25 cellular contexts compared by ENCODE assay signal in genomic region chr7:23593706-23594105, GRCh38. TPM values are rescaled to one million over a fixed set of nuclear protein-coding genes. Genes with fewer than 3 reads are reported as not detected.
DNase-seq lines count a peak whose midpoint lies in the region; ATAC-seq, FAIRE-seq and TF ChIP-seq lines count a peak whose summit lies in the region.
"Had no signal": no experiment of that assay in that cellular context is flagged by ENCODE, and none has a peak within 500 bp of the region (broad histone marks: within the 10 kb centered on the region; RNA-seq: fewer than 3 reads in every experiment).

No MANE protein-coding gene starts in this region.

- H3K4me3 ChIP-seq in GM12865 (ENCODE audit: low read depth, low read length) = no peak overlapping the region
- H3K4me3 ChIP-seq: body of pancreas, esophagus squamous epithelium, pancreas, sigmoid colon, vagina had no signal

- no peaks in the 10 kb centered on the region for H3K36me3 Mint-ChIP-seq in activated T-cell treated with anti-CD3 and anti-CD28 coated beads, Interleukin-2, amount 50 U/mL, for 4 hours (ENCODE audit: insufficient read depth)
- peaks cover 5% of the 10 kb centered on the region for H3K36me3 Mint-ChIP-seq in stimulated activated memory B cell treated with anti-CD40 and anti-IgM and Interleukin-4, amounts not matched to agents 10 μg/mL and 1 μg/mL and 100 μg/mL, for 72 hours
- H3K36me3 Mint-ChIP-seq in naive thymus-derived CD8-positive, alpha-beta T cell = no peaks in the 10 kb centered on the region
- H3K36me3 Mint-ChIP-seq: CD4-positive, CD25-positive, alpha-beta regulatory T cell; natural killer cell had no signal

- peaks cover 40% of the 10 kb centered on the region for H3K4me1 Mint-ChIP-seq in activated T-cell treated with anti-CD3 and anti-CD28 coated beads, Interleukin-2, amount 50 U/mL, for 4 hours (ENCODE audit: low read depth)
- peaks cover 59% of the 10 kb centered on the region for H3K4me1 Mint-ChIP-seq in stimulated activated memory B cell treated with anti-CD40 and anti-IgM and Interleukin-4, amounts not matched to agents 10 μg/mL and 1 μg/mL and 100 μg/mL, for 72 hours
- peaks cover 7 to 26% (median 12%) of the 10 kb centered on the region in 4 donors for H3K4me1 Mint-ChIP-seq in naive thymus-derived CD8-positive, alpha-beta T cell

- peak overlapping the region; percentile 97 for H3K27ac Mint-ChIP-seq in stimulated activated memory B cell treated with anti-CD40 and anti-IgM and Interleukin-4, amounts not matched to agents 10 μg/mL and 1 μg/mL and 100 μg/mL, for 72 hours
- H3K27ac Mint-ChIP-seq in naive thymus-derived CD8-positive, alpha-beta T cell = peak overlapping the region in 2 of 10 donors; percentile 8 to 44
- H3K27ac Mint-ChIP-seq: activated naive CD8-positive, alpha-beta T cell treated with anti-CD3 and anti-CD28 coated beads, Interleukin-2, amount 10 ng/mL, durations not matched to agents 7 days and 5 days; natural killer cell had no signal

- FAIRE-seq in frontal cortex (lab: Jason Lieb, UNC) = no peak
- FAIRE-seq: H54, pancreas had no signal

- peaks cover 2% of the 10 kb centered on the region for H3K27me3 Mint-ChIP-seq in activated T-cell treated with anti-CD3 and anti-CD28 coated beads, Interleukin-2, amount 50 U/mL, for 4 hours (ENCODE audit: low read depth)
- no peaks in the 10 kb centered on the region for H3K27me3 Mint-ChIP-seq in stimulated activated memory B cell treated with anti-CD40 and anti-IgM and Interleukin-4, amounts not matched to agents 10 μg/mL and 1 μg/mL and 100 μg/mL, for 72 hours
- peaks cover 0 to 6% (median 0%) of the 10 kb centered on the region in 5 donors for H3K27me3 Mint-ChIP-seq in naive thymus-derived CD8-positive, alpha-beta T cell

- no peak for TF ChIP-seq CTCF in GM12865 (IDR thresholded peaks at IDR 0.05; ENCODE audit: insufficient read depth, low read depth, low read length, missing control alignments)

- no peak for DNase-seq in activated T-cell treated with anti-CD3 and anti-CD28 coated beads, Interleukin-2, amount 50 U/mL, for 4 hours
- no peak for DNase-seq in activated T-cell treated with anti-CD3 and anti-CD28 coated beads, Interleukin-2, amount 50 U/mL, for 1 hour
- DNase-seq in GM12865 (ENCODE audit: low read depth) = peak; percentile 61
- DNase-seq in OCI-M1 (lab: John Stamatoyannopoulos, UW) = peak; percentile 2
- no peak for DNase-seq in naive thymus-derived CD8-positive, alpha-beta T cell
- DNase-seq in frontal cortex (ENCODE audit: low spot score in 2 of 2) = no peak
- DNase-seq: activated CD4-positive, CD25-positive, alpha-beta regulatory T cell; activated naive CD8-positive, alpha-beta T cell treated with anti-CD3 and anti-CD28 coated beads, Interleukin-2, amount 10 ng/mL, durations not matched to agents 7 days and 5 days; body of pancreas; DMS53; effector memory CD8-positive, alpha-beta T cell; esophagus squamous epithelium; natural killer cell; NCI-H1694; NCI-H2227 treated with DMSO at 0.1 percent for 48 hours; NCI-H82; pancreas; sigmoid colon; substantia nigra had no signal

- no peak overlapping the region for H3K4me3 Mint-ChIP-seq in activated T-cell treated with anti-CD3 and anti-CD28 coated beads, Interleukin-2, amount 50 U/mL, for 4 hours
- H3K4me3 Mint-ChIP-seq in stimulated activated memory B cell treated with anti-CD40 and anti-IgM and Interleukin-4, amounts not matched to agents 10 μg/mL and 1 μg/mL and 100 μg/mL, for 72 hours = no peak overlapping the region
- no peak overlapping the region for H3K4me3 Mint-ChIP-seq in naive thymus-derived CD8-positive, alpha-beta T cell
- H3K4me3 Mint-ChIP-seq: activated naive CD8-positive, alpha-beta T cell treated with anti-CD3 and anti-CD28 coated beads, Interleukin-2, amount 10 ng/mL, durations not matched to agents 7 days and 5 days; effector memory CD8-positive, alpha-beta T cell; natural killer cell had no signal

- POLR2A ChIA-PET in naive thymus-derived CD8-positive, alpha-beta T cell (lab: Charles Lee) = interaction anchor here (0.6 kb wide), 1 partner anchor 105 kb away, joined by 4 read pairs; no protein-coding TSS in a partner anchor

- H3K9me3 Mint-ChIP-seq in activated T-cell treated with anti-CD3 and anti-CD28 coated beads, Interleukin-2, amount 50 U/mL, for 4 hours = no peaks in the 10 kb centered on the region
- peaks cover 5% of the 10 kb centered on the region for H3K9me3 Mint-ChIP-seq in stimulated activated memory B cell treated with anti-CD40 and anti-IgM and Interleukin-4, amounts not matched to agents 10 μg/mL and 1 μg/mL and 100 μg/mL, for 72 hours
- no peaks in the 10 kb centered on the region for H3K9me3 Mint-ChIP-seq in naive thymus-derived CD8-positive, alpha-beta T cell
- H3K9me3 Mint-ChIP-seq: effector memory CD8-positive, alpha-beta T cell; natural killer cell had no signal

- ATAC-seq in activated T-cell treated with anti-CD3 and anti-CD28 coated beads, Interleukin-2, amount 50 U/mL, for 4 hours = peak; percentile 18 to 19
- peak; percentile 67 for ATAC-seq in stimulated activated memory B cell treated with anti-CD40 and anti-IgM and Interleukin-4, amounts not matched to agents 10 μg/mL and 1 μg/mL and 100 μg/mL, for 72 hours
- ATAC-seq in naive thymus-derived CD8-positive, alpha-beta T cell = no peak
- ATAC-seq in HG03175 (IDR thresholded peaks at IDR 0.05; ENCODE audit: unreplicated experiment) = no peak
- ATAC-seq: body of pancreas; effector memory CD8-positive, alpha-beta T cell; natural killer cell; Panc1; pancreas had no signal

RNA-seq across cellular contexts. Expression of gene CCDC126, which starts 3.5 kb away (rescaled TPM):
- total RNA-seq in activated T-cell treated with anti-CD3 and anti-CD28 coated beads, Interleukin-2, amount 50 U/mL, for 4 hours = 1 to 10 TPM; 6.6 to 9.5 (median 6.6) TPM
- total RNA-seq in naive thymus-derived CD8-positive, alpha-beta T cell = 10 to 100 TPM; 15.0 to 15.5 TPM
- polyA plus RNA-seq in naive thymus-derived CD8-positive, alpha-beta T cell = 10 to 100 TPM in 2 of 3 donors, 1 to 10 TPM in 1; 7.8 to 13.8 (median 11.7) TPM
- total RNA-seq in frontal cortex = 42.8 TPM

Comparison
In these comparisons a context has a peak if more than half of its experiments do, and no peak if none do; other contexts are left out.
1. ATAC-seq: peak in activated T-cell treated with anti-CD3 and anti-CD28 coated beads, Interleukin-2, amount 50 U/mL, for 4 hours (2 of 2) and stimulated activated memory B cell treated with anti-CD40 and anti-IgM and Interleukin-4, amounts not matched to agents 10 μg/mL and 1 μg/mL and 100 μg/mL, for 72 hours (single experiment); none in naive thymus-derived CD8-positive, alpha-beta T cell (0 of 2) and HG03175 (single experiment).
2. DNase-seq: peak in GM12865 (single experiment) and OCI-M1 (single experiment); none in activated T-cell treated with anti-CD3 and anti-CD28 coated beads, Interleukin-2, amount 50 U/mL, for 4 hours (single experiment), activated T-cell treated with anti-CD3 and anti-CD28 coated beads, Interleukin-2, amount 50 U/mL, for 1 hour (single experiment), naive thymus-derived CD8-positive, alpha-beta T cell (0 of 10) and frontal cortex (0 of 2).